Comparison of ENCODE assay signal across 21 cellular contexts in the genomic region with DNA sequence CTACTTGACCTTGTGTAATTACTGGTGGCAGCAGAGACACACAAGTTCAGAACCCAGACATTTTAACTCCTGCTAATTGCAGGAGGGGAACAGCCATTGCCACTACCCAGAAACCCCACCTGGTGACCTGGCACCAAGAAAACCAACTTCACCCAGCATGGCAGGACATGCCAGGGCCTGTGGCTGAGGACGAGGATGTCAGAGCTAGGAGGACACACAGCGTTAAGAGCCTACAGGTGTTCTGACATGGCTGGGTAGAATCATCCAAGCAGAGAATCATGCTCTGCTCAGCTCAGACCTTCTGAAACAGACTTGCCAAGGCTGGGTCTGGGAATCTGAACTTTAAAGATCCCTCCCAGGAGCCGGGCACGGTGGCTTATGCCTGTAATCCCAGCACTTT. TPM values are rescaled to one million over a fixed set of nuclear protein-coding genes. Genes with fewer than 3 reads are reported as not detected.
A peak's percentile ranks its signal among the peaks of the same experiment; 100 is the strongest.
DNase-seq lines count a peak whose midpoint lies in the region; ATAC-seq, FAIRE-seq and TF ChIP-seq lines count a peak whose summit lies in the region.
"Had no signal": no experiment of that assay in that cellular context is flagged by ENCODE, and none has a peak within 500 bp of the region (broad histone marks: within the 10 kb centered on the region; RNA-seq: fewer than 3 reads in every experiment).

No MANE protein-coding gene starts in this region.

- TF ChIP-seq POLR2A in H1 (IDR thresholded peaks at IDR 0.05; ENCODE audit: control extremely low read depth in 1 of 2, low read depth in 2 of 2, low read length in 2 of 2): no peak

- WGBS in H1 (ENCODE audit: extremely low coverage in 1 of 2, insufficient coverage in 1 of 2, insufficient read length in 1 of 2, insufficient replicate concordance in 2 of 2, low coverage in 1 of 2, low lambda C conversion rate in 2 of 2, missing lambda C conversion rate in 1 of 2), 2 experiments: 94% methylated on average over 4 of the region's 4 CpGs; no CpG with 5 or more reads in 1 of the 2 experiments
- no CpG with 5 or more reads among the region's 4 CpGs for WGBS in trophoblast cell (ENCODE audit: extremely low coverage, insufficient coverage, insufficient read length)

- H3K14ac ChIP-seq in H1 (ENCODE audit: insufficient read length) (no peak overlapping the region), trophoblast cell (ENCODE audit: low read length) (no peak overlapping the region)

- peaks cover 0 to 1% of the 10 kb centered on the region in 2 experiments for H4K20me1 ChIP-seq in H1 (replicated peaks in 1 of 2; ENCODE audit: control insufficient read depth in 1 of 2, insufficient read depth in 2 of 2, low read length in 2 of 2)

- no peak overlapping the region for H3K27ac ChIP-seq in H1 (ENCODE audit: low read depth, low read length)
- peak overlapping the region in 16 of 21 experiments; percentile 21 to 77 (median 48) for H3K27ac ChIP-seq in skin epidermis
- no peak overlapping the region for H3K27ac ChIP-seq in trophoblast cell (ENCODE audit: low read depth, low read length)
- H3K27ac ChIP-seq: PC-9 had no signal

- peak overlapping the region; percentile 81 for H3K4ac ChIP-seq in H1 (replicated peaks; ENCODE audit: insufficient read length, low read depth, low read length)
- H3K4ac ChIP-seq in trophoblast cell (ENCODE audit: low read depth, low read length): no peak overlapping the region

- no peak overlapping the region for H2BK120ac ChIP-seq in H1 (replicated peaks; ENCODE audit: low read depth, low read length)
- H2BK120ac ChIP-seq in trophoblast cell (ENCODE audit: insufficient read depth, low read length, poor library complexity): no peak overlapping the region

- H3K4me2 ChIP-seq in H1 (ENCODE audit: insufficient read depth in 1 of 2, low read depth in 2 of 2, low read length in 2 of 2) (no peak overlapping the region), trophoblast cell (ENCODE audit: low read length) (no peak overlapping the region)
- H3K4me2 ChIP-seq: PC-9 had no signal

- H3K27me3 ChIP-seq in H1 (replicated peaks in 1 of 4; ENCODE audit: control insufficient read depth in 3 of 4, extremely low read depth in 1 of 4, insufficient read depth in 3 of 4, low read length in 3 of 4): no peaks in the 10 kb centered on the region; a peak in 1 of 7 replicates
- no peaks in the 10 kb centered on the region for H3K27me3 ChIP-seq in trophoblast cell (ENCODE audit: insufficient read depth, low read length)
- H3K27me3 ChIP-seq: body of pancreas had no signal

- H3K36me3 ChIP-seq in H1 (ENCODE audit: control insufficient read depth in 2 of 4, insufficient read depth in 4 of 4, low read length in 3 of 4) (no peaks in the 10 kb centered on the region), trophoblast cell (ENCODE audit: control insufficient read depth in 1 of 2, insufficient read depth in 2 of 2, low read length in 2 of 2) (no peaks in the 10 kb centered on the region)

- no peak overlapping the region for H4K8ac ChIP-seq in H1 (ENCODE audit: extremely low read depth, insufficient read depth, low read length)
- no peak overlapping the region for H4K8ac ChIP-seq in trophoblast cell (ENCODE audit: low read depth, low read length)

- TF ChIP-seq CTCF in H1 (IDR thresholded peaks at IDR 0.05; ENCODE audit: control extremely low read depth in 1 of 3, insufficient read depth in 1 of 3, low read depth in 1 of 3, low read length in 3 of 3): no peak

- no peak overlapping the region for H4K12ac ChIP-seq in trophoblast cell (ENCODE audit: low read depth, low read length)

- no peak for TF ChIP-seq EP300 in H1 (IDR thresholded peaks at IDR 0.05; ENCODE audit: borderline replicate concordance in 1 of 2, low read depth in 2 of 2, low read length in 2 of 2)

- no peak overlapping the region for H2BK12ac ChIP-seq in H1 (ENCODE audit: low read depth, low read length)
- no peak overlapping the region for H2BK12ac ChIP-seq in trophoblast cell (ENCODE audit: low read length)

- H2BK5ac ChIP-seq in H1 (ENCODE audit: low read depth, low read length) (no peak overlapping the region), trophoblast cell (ENCODE audit: low read depth, low read length, poor library complexity) (no peak overlapping the region)

- no peak for FAIRE-seq in H1 (lab: Jason Lieb, UNC)

- no peaks in the 10 kb centered on the region for H3K79me1 ChIP-seq in H1 (ENCODE audit: low read depth, low read length)
- H3K79me1 ChIP-seq in trophoblast cell (ENCODE audit: low read length): no peaks in the 10 kb centered on the region

- no peak overlapping the region for H3K56ac ChIP-seq in H1 (replicated peaks; ENCODE audit: insufficient read length, low read depth, low read length)

- no peaks in the 10 kb centered on the region for H3K23me2 ChIP-seq in H1 (ENCODE audit: low read depth, low read length)

- TF ChIP-seq RAD21 in H1 (IDR thresholded peaks at IDR 0.05 in 1 of 2, conservative IDR thresholded peaks at IDR 0.05 in 1 of 2; ENCODE audit: low read depth in 2 of 2, low read length in 2 of 2): no peak

- no peak for ATAC-seq in GM21528 (IDR thresholded peaks at IDR 0.05; ENCODE audit: low FRiP score, unreplicated experiment)
- ATAC-seq: activated CD8-positive, alpha-beta T cell treated with anti-CD3 and anti-CD28 coated beads for 36 hours had no signal

- POLR2A ChIA-PET in H1 (lab: Charles Lee; ENCODE audit: partially characterized antibody): no interaction called here

- H2BK15ac ChIP-seq in H1 (ENCODE audit: low read length): no peak overlapping the region

- H3K79me2 ChIP-seq in H1 (ENCODE audit: control insufficient read depth in 1 of 2, insufficient read depth in 2 of 2, low read length in 2 of 2): no peaks in the 10 kb centered on the region
- H3K79me2 ChIP-seq in trophoblast cell (ENCODE audit: control insufficient read depth, insufficient read depth, low read length, poor library complexity): no peaks in the 10 kb centered on the region

- H3K9ac ChIP-seq in H1 (replicated peaks in 1 of 4; ENCODE audit: extremely low read depth in 1 of 4, low read depth in 3 of 4, low read length in 3 of 4): no peak overlapping the region
- H3K9ac ChIP-seq in trophoblast cell (ENCODE audit: low read length): no peak overlapping the region

- H3K4me1 ChIP-seq in H1 (replicated peaks in 1 of 4; ENCODE audit: control insufficient read depth in 3 of 4, insufficient read depth in 4 of 4, low read length in 3 of 4) (peaks cover 0 to 5% (median 2%) of the 10 kb centered on the region in 4 experiments; a peak in 4 of 7 replicates), trophoblast cell (ENCODE audit: control insufficient read depth in 1 of 2, insufficient read depth in 2 of 2, low read length in 2 of 2) (peaks cover 3 to 9% of the 10 kb centered on the region in 2 experiments)

- DNase-seq in DMS53 (lab: John Stamatoyannopoulos, UW): peak; percentile 15
- no peak for DNase-seq in DMS53 treated with DMSO at 0.1 percent for 48 hours (lab: John Stamatoyannopoulos, UW; ENCODE audit: unreplicated experiment)
- DNase-seq in NCI-H2171 treated with DMSO at 0.1 percent for 48 hours (lab: John Stamatoyannopoulos, UW): peak; percentile 86
- no peak for DNase-seq in H1 (ENCODE audit: low read depth in 1 of 2, low spot score in 2 of 2)
- no peak for DNase-seq in trophoblast cell
- no peak for DNase-seq in NCI-H1694 (lab: John Stamatoyannopoulos, UW)
- DNase-seq: 8988T; activated B cell treated with CpG ODN at 0.5 μM for 24 hours; activated CD8-positive, alpha-beta T cell treated with anti-CD3 and anti-CD28 coated beads for 36 hours; activated T-cell treated with anti-CD3 and anti-CD28 coated beads, Interleukin-2, amount 50 U/mL, for 24 hours; left colon; NCI-H1436; NCI-H526 treated with DMSO at 0.1 percent for 48 hours; PC-9; stimulated activated CD4-positive, alpha-beta T cell treated with anti-CD3 and anti-CD28 coated beads, Interleukin-2, amount 100 ng/mL, for 48 hours had no signal

- no peak overlapping the region for H2BK20ac ChIP-seq in H1 (ENCODE audit: low read length)

- H3K4me3 ChIP-seq in H1 (ENCODE audit: extremely low read depth in 1 of 4, insufficient read depth in 2 of 4, low read depth in 3 of 4, low read length in 4 of 4) (no peak overlapping the region), skin epidermis (no peak overlapping the region), trophoblast cell (ENCODE audit: low read depth, low read length) (no peak overlapping the region)
- H3K4me3 ChIP-seq: body of pancreas, coronary artery, PC-9 had no signal

- H2AFZ ChIP-seq in H1 (ENCODE audit: low read length): no peak overlapping the region
- no peak overlapping the region for H2AFZ ChIP-seq in trophoblast cell (ENCODE audit: insufficient read depth, low read length, poor library complexity)
- H2AFZ ChIP-seq: PC-9 had no signal

- H3K23ac ChIP-seq in H1 (ENCODE audit: insufficient read length) (no peak overlapping the region), trophoblast cell (ENCODE audit: low read length) (no peak overlapping the region)

- H2AK5ac ChIP-seq in H1 (ENCODE audit: low read depth, low read length) (no peak overlapping the region), trophoblast cell (ENCODE audit: low read length) (no peak overlapping the region)

- no peak overlapping the region for H4K5ac ChIP-seq in H1 (ENCODE audit: insufficient read length, low read depth, low read length)

- CTCF ChIA-PET in H1 (lab: Charles Lee; ENCODE audit: partially characterized antibody): interaction anchor here (0.7 to 2.6 kb wide), 3 partner anchors 43 to 174 kb away, joined by 3 to 8 read pairs (median 3); no protein-coding TSS in a partner anchor

- H3K18ac ChIP-seq in H1 (ENCODE audit: extremely low read depth, low read length) (no peak overlapping the region), trophoblast cell (ENCODE audit: low read length) (no peak overlapping the region)

- H4K91ac ChIP-seq in H1 (replicated peaks; ENCODE audit: insufficient read length, low read length) (no peak overlapping the region), trophoblast cell (ENCODE audit: low read depth, low read length) (no peak overlapping the region)

- H3K9me3 ChIP-seq in H1 (ENCODE audit: insufficient read depth in 2 of 2, low read depth in 1 of 2, low read length in 1 of 2) (no peaks in the 10 kb centered on the region), trophoblast cell (ENCODE audit: insufficient read depth, low read depth, low read length) (peaks cover 2% of the 10 kb centered on the region)
- H3K9me3 ChIP-seq: body of pancreas had no signal

TF ChIP-seq in H1, 55 proteins besides CTCF, POLR2A, EP300 and RAD21 (continues in another document):
- no peak for TF ChIP-seq CEBPB (IDR thresholded peaks at IDR 0.05; ENCODE audit: low read depth, low read length)
- no peak for TF ChIP-seq ASH2L (IDR thresholded peaks at IDR 0.05; ENCODE audit: low read length)

RNA-seq across cellular contexts. Expression of a gene that starts 11.7 kb away (rescaled TPM):
- 0.19 and 0.34 TPM in 2 replicates for total RNA-seq in H1 (2021; fragmentation: NEBNext Ultra II Directional; extraction: Animal tissue kit (Norgen Biotek cat#: 25700))
- 0.93 and 0.97 TPM in 2 replicates for polyA plus RNA-seq in H1 (2011; rRNA removed)
- 1.2 TPM for polyA plus RNA-seq in H1 (2011; cell fraction: cytosol; rRNA removed)
- polyA plus RNA-seq in H1 (2011; cell fraction: nucleus; rRNA removed): 0.37 TPM
- polyA plus RNA-seq in H1 (2012, experiment 1 of 2): 0.59 to 0.94 TPM (median 0.87 TPM) in 4 replicates
- 0.42 TPM for polyA plus RNA-seq in H1 (2012, experiment 2 of 2)
- 0.83 TPM for polyA plus RNA-seq in H1 (2013, experiment 1 of 2)
- polyA plus RNA-seq in H1 (2013, experiment 2 of 2): 0.83 TPM
- polyA minus RNA-seq in H1 (2011; rRNA and poly(A)+ RNA removed): 1.3 and 1.6 TPM in 2 replicates
- polyA minus RNA-seq in H1 (2011; cell fraction: cytosol; rRNA and poly(A)+ RNA removed): not detected
- 0.80 TPM for polyA minus RNA-seq in H1 (2011; cell fraction: nucleus; rRNA and poly(A)+ RNA removed)
- 0.05 and 0.07 TPM in 2 replicates for polyA plus RNA-seq in trophoblast cell (2013)
- total RNA-seq: activated B cell treated with CpG ODN at 0.5 μM for 24 hours; activated CD8-positive, alpha-beta T cell treated with anti-CD3 and anti-CD28 coated beads for 36 hours; body of pancreas; left colon; osteoblast; T-helper 2 cell treated with Interferon-gamma antibody and Interleukin-4, amounts not matched to agents 100 ng/mL and 5 ng/mL, for 36 hours had no signal

Comparison
In these comparisons a context has a peak if more than half of its experiments do, and no peak if none do; other contexts are left out.
1. DNase-seq: peak in DMS53 (single experiment) and NCI-H2171 treated with DMSO at 0.1 percent for 48 hours (single experiment); none in DMS53 treated with DMSO at 0.1 percent for 48 hours (single experiment), H1 (0 of 2), trophoblast cell (0 of 2) and NCI-H1694 (single experiment).
2. H3K27ac ChIP-seq: peak in skin epidermis (16 of 21); none in H1 (single experiment) and trophoblast cell (single experiment).